Comparison of ENCODE assay signal across 27 cellular contexts in genomic region chr17:40022497-40022896, GRCh38. TPM values are rescaled to one million over a fixed set of nuclear protein-coding genes. Genes with fewer than 3 reads are reported as not detected.
DNase-seq lines count a peak whose midpoint lies in the region; TF ChIP-seq lines count a peak whose summit lies in the region.
"Had no signal": no experiment of that assay in that cellular context is flagged by ENCODE, and none has a peak within 500 bp of the region (broad histone marks: within the 10 kb centered on the region; RNA-seq: fewer than 3 reads in every experiment).

No MANE protein-coding gene starts in this region.

- H2BK15ac ChIP-seq in mesenchymal stem cell (ENCODE audit: low read depth, poor library complexity, severe bottlenecking), result no peak overlapping the region

- H3K79me1 ChIP-seq in mesenchymal stem cell (replicated peaks; ENCODE audit: low read length, poor library complexity, severe bottlenecking), result no peaks in the 10 kb centered on the region

- no peak overlapping the region for H3K27ac ChIP-seq in mesenchymal stem cell (ENCODE audit: low read length, poor library complexity, severe bottlenecking)
- peak overlapping the region; percentile 46 to 90 (median 87) for H3K27ac ChIP-seq in thyroid gland
- no peak overlapping the region for H3K27ac ChIP-seq in suprapubic skin
- H3K27ac ChIP-seq: right atrium auricular region, SJCRH30 had no signal

- H3K36me3 Mint-ChIP-seq in MCF 10A (ENCODE audit: insufficient read depth, unreplicated experiment), result peaks cover 37% of the 10 kb centered on the region

- DNase-seq in D341Med (ENCODE audit: low spot score) (peak; percentile 27), MCF 10A (ENCODE audit: unreplicated experiment) (no peak), mesenchymal stem cell (no peak), thyroid gland (no peak), suprapubic skin (ENCODE audit: low spot score in 2 of 2) (no peak), COR-L47 (lab: John Stamatoyannopoulos, UW) (no peak), NCI-H2171 (lab: John Stamatoyannopoulos, UW) (no peak), NCI-H1105 (lab: John Stamatoyannopoulos, UW) (no peak)
- DNase-seq: activated CD4-positive, alpha-beta T cell treated with anti-CD3 and anti-CD28 coated beads, Interleukin-2, amount 50 U/mL, for 48 hours; activated CD8-positive, alpha-beta memory T cell treated with anti-CD3 and anti-CD28 coated beads, Interleukin-2, amount 50 U/mL, for 4 hours; activated naive CD8-positive, alpha-beta T cell treated with anti-CD3 and anti-CD28 coated beads for 36 hours; C1 segment of cervical spinal cord; cerebellar nuclear complex; foreskin fibroblast; heart right ventricle; KG1; midbrain; NCI-H146; NCI-H524; SJCRH30; stimulated activated CD4-positive, alpha-beta T cell treated with anti-CD3 and anti-CD28 coated beads, Interleukin-12 subunit alpha, Interleukin-12 subunit beta, amount 100 ng/mL, for 4 hours; stimulated activated CD4-positive, alpha-beta T cell treated with anti-CD3 and anti-CD28 coated beads, Interleukin-4, amount 100 ng/mL, for 24 hours; stimulated activated naive CD4-positive, alpha-beta T cell had no signal

- H2AK5ac ChIP-seq in mesenchymal stem cell (ENCODE audit: low read length, severe bottlenecking), result peak overlapping the region; percentile 45

- H3K9me3 ChIP-seq in mesenchymal stem cell (ENCODE audit: control insufficient read depth, low read length) (no peaks in the 10 kb centered on the region), thyroid gland (no peaks in the 10 kb centered on the region), suprapubic skin (no peaks in the 10 kb centered on the region)
- H3K9me3 ChIP-seq: heart right ventricle, pancreas, right atrium auricular region, SJCRH30 had no signal

- H3K18ac ChIP-seq in mesenchymal stem cell (ENCODE audit: low read depth in 1 of 2, low read length in 2 of 2), result no peak overlapping the region

- H3K4me3 ChIP-seq in mesenchymal stem cell (ENCODE audit: insufficient read depth in 1 of 2, low read depth in 1 of 2, low read length in 2 of 2) (no peak overlapping the region), thyroid gland (replicated peaks in 1 of 3) (no peak overlapping the region), suprapubic skin (no peak overlapping the region)
- H3K4me3 ChIP-seq: heart right ventricle, pancreas, right atrium auricular region, SJCRH30 had no signal

- no peak overlapping the region for H4K91ac ChIP-seq in mesenchymal stem cell (ENCODE audit: low read length)

- H3K27me3 Mint-ChIP-seq in MCF 10A (ENCODE audit: insufficient read depth, unreplicated experiment), result no peaks in the 10 kb centered on the region
- H3K27me3 Mint-ChIP-seq: activated naive CD8-positive, alpha-beta T cell treated with anti-CD3 and anti-CD28 coated beads for 36 hours had no signal

- H3K4me1 ChIP-seq in mesenchymal stem cell (ENCODE audit: control insufficient read depth, insufficient read depth, low read depth, low read length), result peaks cover 61% of the 10 kb centered on the region
- H3K4me1 ChIP-seq in thyroid gland, result peaks cover 61 to 77% of the 10 kb centered on the region in 2 donors
- peaks cover 26% of the 10 kb centered on the region for H3K4me1 ChIP-seq in suprapubic skin

- no peak for TF ChIP-seq EP300 in suprapubic skin (IDR thresholded peaks at IDR 0.05)

- H3K4me2 ChIP-seq in mesenchymal stem cell (ENCODE audit: low read length, poor library complexity, severe bottlenecking), result no peak overlapping the region

- H3K4me3 Mint-ChIP-seq in MCF 10A (ENCODE audit: unreplicated experiment), result no peak overlapping the region
- H3K4me3 Mint-ChIP-seq: activated naive CD8-positive, alpha-beta T cell treated with anti-CD3 and anti-CD28 coated beads for 36 hours; nephron had no signal

- intact Hi-C loops in MCF 10A (cut with micrococcal nuclease) (no loop called here), thyroid gland (cut with DNase I) (no loop called here)

- H3K9ac ChIP-seq in mesenchymal stem cell (ENCODE audit: low read length), result no peak overlapping the region

- H3K36me3 ChIP-seq in mesenchymal stem cell (ENCODE audit: control insufficient read depth in 1 of 2, insufficient read depth in 2 of 2, low read depth in 1 of 2, low read length in 2 of 2) (peaks cover 32 to 54% of the 10 kb centered on the region in 2 experiments), thyroid gland (peaks cover 0 to 6% of the 10 kb centered on the region in 2 donors), suprapubic skin (peaks cover 62% of the 10 kb centered on the region)

- no TSS peak for BruUV-seq in MCF 10A (replicated peaks; lab: Mats Ljungman, UMichigan)

- no peak overlapping the region for H4K8ac ChIP-seq in mesenchymal stem cell (ENCODE audit: low read length)

- CTCF ChIA-PET in MCF 10A (lab: Yijun Ruan, JAX), result interaction anchor here (0.6 to 1.8 kb wide), 9 partner anchors 8 to 270 kb away, joined by 3 to 8 read pairs (median 4); no protein-coding TSS in a partner anchor

- H3K23ac ChIP-seq in mesenchymal stem cell (ENCODE audit: low read length in 2 of 2), result no peak overlapping the region

- H3K4me1 Mint-ChIP-seq in MCF 10A (ENCODE audit: insufficient read depth, unreplicated experiment), result peaks cover 82% of the 10 kb centered on the region

- H3K14ac ChIP-seq in mesenchymal stem cell (ENCODE audit: low read length in 2 of 2), result no peak overlapping the region

- no peak overlapping the region for H2AFZ ChIP-seq in mesenchymal stem cell (ENCODE audit: low read depth, low read length)

- H3K27me3 ChIP-seq in mesenchymal stem cell (ENCODE audit: control insufficient read depth in 1 of 2, insufficient read depth in 1 of 2, low read length in 2 of 2) (no peaks in the 10 kb centered on the region), thyroid gland (no peaks in the 10 kb centered on the region), suprapubic skin (no peaks in the 10 kb centered on the region)
- H3K27me3 ChIP-seq: heart right ventricle, pancreas, right atrium auricular region, SJCRH30 had no signal

- no peak for TF ChIP-seq CTCF in MCF 10A (IDR thresholded peaks at IDR 0.05; ENCODE audit: unreplicated experiment)
- no peak for TF ChIP-seq CTCF in thyroid gland (IDR thresholded peaks at IDR 0.05)
- TF ChIP-seq CTCF in suprapubic skin (IDR thresholded peaks at IDR 0.05), result no peak

- peak overlapping the region in 1 of 2 experiments; percentile 10 for H2BK12ac ChIP-seq in mesenchymal stem cell (ENCODE audit: low read length in 2 of 2)

- no peaks in the 10 kb centered on the region for H3K9me3 Mint-ChIP-seq in MCF 10A (ENCODE audit: unreplicated experiment)
- H3K9me3 Mint-ChIP-seq: activated naive CD8-positive, alpha-beta T cell treated with anti-CD3 and anti-CD28 coated beads for 36 hours; activated T-helper 2 cell treated with anti-CD3 and anti-CD28 coated beads, Interferon-gamma antibody, Interleukin-2, Interleukin-4, amounts not matched to agents 10 μg/mL and 5 μg/mL and 100 μg/mL, durations not matched to agents 14 hours and 24 hours and 36 hours; nephron had no signal

- 95% methylated on average over 9 of the region's 9 CpGs for WGBS in mesenchymal stem cell
- 85 to 91% methylated on average over 5 to 6 of the region's 9 CpGs for WGBS in thyroid gland, 2 donors
- 96% methylated on average over 3 of the region's 9 CpGs for WGBS in suprapubic skin

- POLR2A ChIA-PET in MCF 10A (lab: Yijun Ruan, JAX), result interaction anchor here (0.8 to 3.5 kb wide), 12 partner anchors 8 to 488 kb away, joined by 3 to 79 read pairs (median 5); partner anchors contain the start of genes MED24, NR1D1 and PSMD3

- H3K27ac Mint-ChIP-seq in MCF 10A (ENCODE audit: low read depth, unreplicated experiment), result peak overlapping the region; percentile 96
- H3K27ac Mint-ChIP-seq: activated naive CD8-positive, alpha-beta T cell treated with anti-CD3 and anti-CD28 coated beads for 36 hours; activated T-helper 2 cell treated with anti-CD3 and anti-CD28 coated beads, Interferon-gamma antibody, Interleukin-2, Interleukin-4, amounts not matched to agents 10 μg/mL and 5 μg/mL and 100 μg/mL, durations not matched to agents 14 hours and 24 hours and 36 hours had no signal

- no peak overlapping the region for H2BK120ac ChIP-seq in mesenchymal stem cell (ENCODE audit: low read depth, low read length)

- no peak overlapping the region for H2BK5ac ChIP-seq in mesenchymal stem cell (ENCODE audit: low read depth, low read length, poor library complexity, severe bottlenecking)

- TF ChIP-seq POLR2A in thyroid gland (IDR thresholded peaks at IDR 0.05) (no peak), suprapubic skin (IDR thresholded peaks at IDR 0.05) (no peak)

- no peak overlapping the region for H3K4ac ChIP-seq in mesenchymal stem cell (ENCODE audit: low read depth in 1 of 2, low read length in 2 of 2)

RNA-seq across cellular contexts. Expression of gene CSF3, which starts 7.3 kb away (rescaled TPM):
- total RNA-seq in MCF 10A (2022), result 9.6 and 17.1 TPM in 2 replicates
- not detected for polyA plus RNA-seq in mesenchymal stem cell (2013, experiment 1 of 2)
- polyA plus RNA-seq in mesenchymal stem cell (2013, experiment 2 of 2), result 0.05 TPM
- not detected for total RNA-seq in thyroid gland
- 1 to 10 TPM in 1 of 4 donors, not detected in 3; 5.0 TPM for total RNA-seq in suprapubic skin
- total RNA-seq: activated naive CD8-positive, alpha-beta T cell treated with anti-CD3 and anti-CD28 coated beads for 36 hours; activated T-helper 2 cell treated with anti-CD3 and anti-CD28 coated beads, Interferon-gamma antibody, Interleukin-2, Interleukin-4, amounts not matched to agents 10 μg/mL and 5 μg/mL and 100 μg/mL, durations not matched to agents 14 hours and 24 hours and 36 hours had no signal

RNA-seq across cellular contexts. Expression of gene MED24, which starts 31.7 kb away (rescaled TPM):
- total RNA-seq in MCF 10A (2022), result 66.6 and 88.5 TPM in 2 replicates
- 35.2 TPM for polyA plus RNA-seq in mesenchymal stem cell (2013, experiment 1 of 2)
- 35.4 TPM for polyA plus RNA-seq in mesenchymal stem cell (2013, experiment 2 of 2)
- 10 to 100 TPM; 37.1 to 68.4 (median 56.6) TPM for total RNA-seq in thyroid gland
- total RNA-seq in suprapubic skin, result 100 to 1,000 TPM in 1 of 4 donors, 10 to 100 TPM in 3; 67.4 to 198 (median 80.3) TPM

RNA-seq across cellular contexts. Expression of gene THRA, which starts 40.3 kb away (rescaled TPM):
- total RNA-seq in MCF 10A (2022) (5.5 and 6.4 TPM in 2 replicates), thyroid gland (10 to 100 TPM; 34.0 to 52.9 (median 44.8) TPM), suprapubic skin (10 to 100 TPM; 32.6 to 69.9 (median 48.9) TPM)
- polyA plus RNA-seq in mesenchymal stem cell (2013, experiment 1 of 2), result 24.1 TPM
- 23.2 TPM for polyA plus RNA-seq in mesenchymal stem cell (2013, experiment 2 of 2)

RNA-seq across cellular contexts. Expression of gene PSMD3, which starts 41.9 kb away (rescaled TPM):
- total RNA-seq in MCF 10A (2022) (74.2 and 95.3 TPM in 2 replicates), thyroid gland (100 to 1,000 TPM in 1 of 4 donors, 10 to 100 TPM in 3; 65.0 to 100 (median 98.8) TPM), suprapubic skin (100 to 1,000 TPM in 2 of 4 donors, 10 to 100 TPM in 2; 82.8 to 118 (median 104) TPM)
- polyA plus RNA-seq in mesenchymal stem cell (2013, experiment 1 of 2), result 79.8 TPM
- 79.0 TPM for polyA plus RNA-seq in mesenchymal stem cell (2013, experiment 2 of 2)

RNA-seq across cellular contexts. Expression of gene GSDMA, which starts 59.7 kb away (rescaled TPM):
- total RNA-seq in MCF 10A (2022) (0.61 and 0.77 TPM in 2 replicates), thyroid gland (not detected), suprapubic skin (100 to 1,000 TPM in 2 of 4 donors, 10 to 100 TPM in 2; 26.7 to 156 (median 105) TPM)
- not detected for polyA plus RNA-seq in mesenchymal stem cell (2013, experiment 1 of 2)
- not detected for polyA plus RNA-seq in mesenchymal stem cell (2013, experiment 2 of 2)
- total RNA-seq: SJCRH30 had no signal
- polyA plus RNA-seq: pancreas had no signal

Comparison
In these comparisons a context has a peak if more than half of its experiments do, and no peak if none do; other contexts are left out.
1. H3K27ac ChIP-seq: peak in thyroid gland (3 of 3); none in mesenchymal stem cell (single experiment) and suprapubic skin (single experiment).